11 cellular contexts compared by ENCODE assay signal in genomic region chr4:127967141-127967775, GRCh38. TPM values are rescaled to one million over a fixed set of nuclear protein-coding genes. Genes with fewer than 3 reads are reported as not detected.
A peak's percentile ranks its signal among the peaks of the same experiment; 100 is the strongest.
DNase-seq lines count a peak whose midpoint lies in the region; ATAC-seq lines count a peak whose summit lies in the region.
"Had no signal": no experiment of that assay in that cellular context is flagged by ENCODE, and none has a peak within 500 bp of the region (broad histone marks: within the 10 kb centered on the region; RNA-seq: fewer than 3 reads in every experiment).

No MANE protein-coding gene starts in this region.

- H3K27ac Mint-ChIP-seq in CD4-positive, alpha-beta memory T cell = peak overlapping the region; percentile 28 to 74 (median 57)
- H3K27ac Mint-ChIP-seq in activated naive CD8-positive, alpha-beta T cell = no peak overlapping the region

- H2AK5ac ChIP-seq in mesenchymal stem cell (ENCODE audit: low read length, severe bottlenecking) = no peak overlapping the region

- no peak for ATAC-seq in GM18502 (IDR thresholded peaks at IDR 0.05; ENCODE audit: poor library complexity, unreplicated experiment)
- ATAC-seq in GM19324 (IDR thresholded peaks at IDR 0.05; ENCODE audit: low FRiP score, unreplicated experiment) = no peak

- no peak overlapping the region for H3K4me2 ChIP-seq in mesenchymal stem cell (ENCODE audit: low read length, poor library complexity, severe bottlenecking)

- H3K27ac ChIP-seq in CD4-positive, alpha-beta memory T cell (ENCODE audit: low read depth, low read length) = no peak overlapping the region
- H3K27ac ChIP-seq in mesenchymal stem cell (ENCODE audit: low read length, poor library complexity, severe bottlenecking) = no peak overlapping the region

- H3K23ac ChIP-seq in mesenchymal stem cell (ENCODE audit: low read length in 2 of 2) = no peak overlapping the region

- H3K9ac ChIP-seq in mesenchymal stem cell (ENCODE audit: low read length) = no peak overlapping the region

- no peak overlapping the region for H2BK5ac ChIP-seq in mesenchymal stem cell (ENCODE audit: low read depth, low read length, poor library complexity, severe bottlenecking)

- peaks cover 22% of the 10 kb centered on the region for H3K79me1 ChIP-seq in mesenchymal stem cell (replicated peaks; ENCODE audit: low read length, poor library complexity, severe bottlenecking)

- peak overlapping the region in 7 of 8 donors; percentile 31 to 83 (median 68) for H3K4me3 Mint-ChIP-seq in CD4-positive, alpha-beta memory T cell
- peak overlapping the region; percentile 46 for H3K4me3 Mint-ChIP-seq in activated naive CD8-positive, alpha-beta T cell

- H3K4me1 ChIP-seq in CD4-positive, alpha-beta memory T cell (ENCODE audit: insufficient read depth, low read length) = peaks cover 43% of the 10 kb centered on the region
- peaks cover 5% of the 10 kb centered on the region for H3K4me1 ChIP-seq in mesenchymal stem cell (ENCODE audit: control insufficient read depth, insufficient read depth, low read depth, low read length)

- DNase-seq in CD4-positive, alpha-beta memory T cell = no peak
- DNase-seq in HCEC 1CT = peak; percentile 4
- peak; percentile 47 for DNase-seq in mesenchymal stem cell
- DNase-seq in mucosa of gallbladder (ENCODE audit: low spot score) = no peak
- DNase-seq: activated CD8-positive, alpha-beta memory T cell treated with anti-CD3 and anti-CD28 coated beads, Interleukin-2, amount 50 U/mL, for 48 hours; DMS153; NCI-H1105; stimulated activated naive CD4-positive, alpha-beta T cell treated with Interleukin-2 at 50 U/mL for 16 hours had no signal

- H3K27me3 Mint-ChIP-seq in CD4-positive, alpha-beta memory T cell = no peaks in the 10 kb centered on the region
- H3K27me3 Mint-ChIP-seq in activated naive CD8-positive, alpha-beta T cell = no peaks in the 10 kb centered on the region

- H2BK12ac ChIP-seq in mesenchymal stem cell (ENCODE audit: low read length in 2 of 2) = no peak overlapping the region

- H4K91ac ChIP-seq in mesenchymal stem cell (ENCODE audit: low read length) = no peak overlapping the region

- H3K4me1 Mint-ChIP-seq in CD4-positive, alpha-beta memory T cell = peaks cover 25 to 52% (median 38%) of the 10 kb centered on the region in 4 donors
- H3K4me1 Mint-ChIP-seq in activated naive CD8-positive, alpha-beta T cell (ENCODE audit: low read depth) = peaks cover 35% of the 10 kb centered on the region

- no peak overlapping the region for H2BK120ac ChIP-seq in mesenchymal stem cell (ENCODE audit: low read depth, low read length)

- H3K9me3 Mint-ChIP-seq in CD4-positive, alpha-beta memory T cell = no peaks in the 10 kb centered on the region
- no peaks in the 10 kb centered on the region for H3K9me3 Mint-ChIP-seq in activated naive CD8-positive, alpha-beta T cell (ENCODE audit: low read depth)

- intact Hi-C loops in CD4-positive, alpha-beta memory T cell (cut with micrococcal nuclease) = loop anchor here (5.0 kb wide), 1 partner anchor 185 kb away; the partner anchor contains the start of gene HSPA4L

- no peak overlapping the region for H3K14ac ChIP-seq in mesenchymal stem cell (ENCODE audit: low read length in 2 of 2)

- no peak overlapping the region for H3K18ac ChIP-seq in mesenchymal stem cell (ENCODE audit: low read depth in 1 of 2, low read length in 2 of 2)

- no peaks in the 10 kb centered on the region for H3K9me3 ChIP-seq in CD4-positive, alpha-beta memory T cell (ENCODE audit: control insufficient read depth in 1 of 2, low read length in 2 of 2)
- no peaks in the 10 kb centered on the region for H3K9me3 ChIP-seq in mesenchymal stem cell (ENCODE audit: control insufficient read depth, low read length)

- CTCF ChIA-PET in CD4-positive, alpha-beta memory T cell (lab: Charles Lee; ENCODE audit: partially characterized antibody) = no interaction called here

- peaks cover 3 to 29% of the 10 kb centered on the region in 2 donors for H3K36me3 Mint-ChIP-seq in CD4-positive, alpha-beta memory T cell
- H3K36me3 Mint-ChIP-seq in activated naive CD8-positive, alpha-beta T cell = peaks cover 3% of the 10 kb centered on the region

- no peak overlapping the region for H3K4ac ChIP-seq in mesenchymal stem cell (ENCODE audit: low read depth in 1 of 2, low read length in 2 of 2)

- no peaks in the 10 kb centered on the region for H3K36me3 ChIP-seq in CD4-positive, alpha-beta memory T cell (ENCODE audit: insufficient read depth, low read length)
- H3K36me3 ChIP-seq in mesenchymal stem cell (ENCODE audit: control insufficient read depth in 1 of 2, insufficient read depth in 2 of 2, low read depth in 1 of 2, low read length in 2 of 2) = peaks cover 0 to 7% of the 10 kb centered on the region in 2 experiments

- no peak overlapping the region for H2AFZ ChIP-seq in mesenchymal stem cell (ENCODE audit: low read depth, low read length)

- H3K27me3 ChIP-seq in CD4-positive, alpha-beta memory T cell (ENCODE audit: insufficient read depth, low read length) = no peaks in the 10 kb centered on the region
- H3K27me3 ChIP-seq in mesenchymal stem cell (ENCODE audit: control insufficient read depth in 1 of 2, insufficient read depth in 1 of 2, low read length in 2 of 2) = no peaks in the 10 kb centered on the region

- no peak overlapping the region for H3K4me3 ChIP-seq in CD4-positive, alpha-beta memory T cell (ENCODE audit: low read length in 2 of 2)
- H3K4me3 ChIP-seq in mesenchymal stem cell (ENCODE audit: insufficient read depth in 1 of 2, low read depth in 1 of 2, low read length in 2 of 2) = no peak overlapping the region

- POLR2A ChIA-PET in CD4-positive, alpha-beta memory T cell (lab: Charles Lee; ENCODE audit: partially characterized antibody) = interaction anchor here (1.3 to 1.8 kb wide), 2 partner anchors 86 to 94 kb away, joined by 3 read pairs; partner anchors contain the start of genes LARP1B and PLK4

- WGBS in mesenchymal stem cell = no CpG with 5 or more reads among the region's 1 CpG

- no peak overlapping the region for H4K8ac ChIP-seq in mesenchymal stem cell (ENCODE audit: low read length)

- no peak overlapping the region for H2BK15ac ChIP-seq in mesenchymal stem cell (ENCODE audit: low read depth, poor library complexity, severe bottlenecking)

RNA-seq across cellular contexts. Expression of gene ABHD18, which starts 2.1 kb away (rescaled TPM):
- total RNA-seq in CD4-positive, alpha-beta memory T cell = 10 to 100 TPM; 23.5 to 24.6 TPM
- 10 to 100 TPM; 10.2 to 10.6 TPM for polyA plus RNA-seq in CD4-positive, alpha-beta memory T cell
- polyA plus RNA-seq in mesenchymal stem cell (2013, experiment 1 of 2) = 4.4 TPM
- polyA plus RNA-seq in mesenchymal stem cell (2013, experiment 2 of 2) = 4.4 TPM
- total RNA-seq in mucosa of gallbladder = 12.1 TPM

RNA-seq across cellular contexts. Expression of gene MFSD8, which starts 2.3 kb away (rescaled TPM):
- 10 to 100 TPM; 43.3 to 49.2 TPM for total RNA-seq in CD4-positive, alpha-beta memory T cell
- 1 to 10 TPM; 5.9 to 7.6 TPM for polyA plus RNA-seq in CD4-positive, alpha-beta memory T cell
- 12.9 TPM for polyA plus RNA-seq in mesenchymal stem cell (2013, experiment 1 of 2)
- polyA plus RNA-seq in mesenchymal stem cell (2013, experiment 2 of 2) = 15.0 TPM
- 23.7 TPM for total RNA-seq in mucosa of gallbladder

Comparison
In these comparisons a context has a peak if more than half of its experiments do, and no peak if none do; other contexts are left out.
1. DNase-seq: peak in HCEC 1CT (single experiment) and mesenchymal stem cell (single experiment); none in CD4-positive, alpha-beta memory T cell (0 of 5) and mucosa of gallbladder (single experiment).